Comparison of ENCODE assay signal across 11 cellular contexts in genomic region chr7:55553087-55553345, GRCh38. TPM values are rescaled to one million over a fixed set of nuclear protein-coding genes. Genes with fewer than 3 reads are reported as not detected.
DNase-seq lines count a peak whose midpoint lies in the region; TF ChIP-seq lines count a peak whose summit lies in the region.
"Had no signal": no experiment of that assay in that cellular context is flagged by ENCODE, and none has a peak within 500 bp of the region (broad histone marks: within the 10 kb centered on the region; RNA-seq: fewer than 3 reads in every experiment).

No MANE protein-coding gene starts in this region.

- DNase-seq in dorsolateral prefrontal cortex (no peak), osteoblast (ENCODE audit: insufficient read length, low spot score, missing footprints) (no peak), WERI-Rb-1 (no peak)
- DNase-seq in stimulated activated CD4-positive, alpha-beta T cell treated with anti-CD3 and anti-CD28 coated beads, Interleukin-1b, Interleukin-23, amount 100 ng/mL, for 48 hours, result no peak
- no peak for DNase-seq in activated CD4-positive, alpha-beta T cell treated with anti-CD3 and anti-CD28 coated beads for 4 hours
- no peak for DNase-seq in activated T-cell treated with anti-CD3 and anti-CD28 coated beads, Interleukin-2, amount 50 U/mL, for 48 hours
- DNase-seq: DMS153, Karpas-422, NCI-H2171 treated with DMSO at 0.1 percent for 48 hours had no signal

- H3K27ac ChIP-seq in BLaER1, result no peak overlapping the region
- peak overlapping the region; percentile 92 for H3K27ac ChIP-seq in OCI-LY1 (ENCODE audit: low read depth, low read length, poor library complexity, severe bottlenecking)
- H3K27ac ChIP-seq in dorsolateral prefrontal cortex, result peak overlapping the region in 36 of 59 donors; percentile 10 to 87 (median 52)
- H3K27ac ChIP-seq in osteoblast (ENCODE audit: low read depth, low read length), result peak overlapping the region; percentile 5
- no peak overlapping the region for H3K27ac ChIP-seq in WERI-Rb-1

- peaks cover 90% of the 10 kb centered on the region for H4K20me1 ChIP-seq in BLaER1
- no peaks in the 10 kb centered on the region for H4K20me1 ChIP-seq in OCI-LY1 (ENCODE audit: insufficient read depth, low read length)
- peaks cover 79% of the 10 kb centered on the region for H4K20me1 ChIP-seq in osteoblast (ENCODE audit: insufficient read depth, low read length)

- H3K9ac ChIP-seq in BLaER1, result no peak overlapping the region
- H3K9ac ChIP-seq in OCI-LY1 (ENCODE audit: low read length), result no peak overlapping the region

- H3K4me3 ChIP-seq in BLaER1 (no peak overlapping the region), OCI-LY1 (ENCODE audit: low read depth, low read length, poor library complexity, severe bottlenecking) (no peak overlapping the region), dorsolateral prefrontal cortex (peak overlapping the region in 26 of 59 donors; percentile 1 to 46 (median 21)), osteoblast (ENCODE audit: insufficient read depth, low read length) (no peak overlapping the region), WERI-Rb-1 (ENCODE audit: low read depth, low read length) (no peak overlapping the region)

- H3K27me3 ChIP-seq in BLaER1 (no peaks in the 10 kb centered on the region), OCI-LY1 (ENCODE audit: insufficient read depth, low read length) (no peaks in the 10 kb centered on the region), dorsolateral prefrontal cortex (no peaks in the 10 kb centered on the region), osteoblast (ENCODE audit: insufficient read depth, low read length) (no peaks in the 10 kb centered on the region), WERI-Rb-1 (ENCODE audit: insufficient read depth, low read depth, severe bottlenecking) (no peaks in the 10 kb centered on the region)

- H3K79me2 ChIP-seq in OCI-LY1 (ENCODE audit: insufficient read depth, low read length) (peaks cover 99% of the 10 kb centered on the region), osteoblast (ENCODE audit: insufficient read depth, low read length) (peaks cover 96% of the 10 kb centered on the region)

- no peaks in the 10 kb centered on the region for H3K9me2 ChIP-seq in OCI-LY1 (ENCODE audit: low read depth, low read length)

- peaks cover 7% of the 10 kb centered on the region for H3K9me3 ChIP-seq in BLaER1
- H3K9me3 ChIP-seq in OCI-LY1 (ENCODE audit: low read length), result no peaks in the 10 kb centered on the region
- no peaks in the 10 kb centered on the region for H3K9me3 ChIP-seq in osteoblast (ENCODE audit: low read depth, low read length)
- H3K9me3 ChIP-seq in WERI-Rb-1 (ENCODE audit: severe bottlenecking), result no peaks in the 10 kb centered on the region

- TF ChIP-seq CTCF in OCI-LY1 (IDR thresholded peaks at IDR 0.05; ENCODE audit: low read length), result no peak
- no peak for TF ChIP-seq CTCF in dorsolateral prefrontal cortex (IDR thresholded peaks at IDR 0.05 in 54 of 56, conservative IDR thresholded peaks at IDR 0.05 in 2 of 56; ENCODE audit: low read depth in 1 of 56, partially characterized antibody in 56 of 56)
- no peak for TF ChIP-seq CTCF in osteoblast (IDR thresholded peaks at IDR 0.05; ENCODE audit: extremely low read depth, low read depth, low read length)
- TF ChIP-seq CTCF in WERI-Rb-1 (IDR thresholded peaks at IDR 0.05; ENCODE audit: low read depth, low read length), result no peak

- H2AFZ ChIP-seq in OCI-LY1 (ENCODE audit: low read length) (no peak overlapping the region), osteoblast (ENCODE audit: low read length) (no peak overlapping the region)

- H3K4me1 ChIP-seq in BLaER1 (peaks cover 66% of the 10 kb centered on the region), OCI-LY1 (ENCODE audit: insufficient read depth, low read length, severe bottlenecking) (peaks cover 100% of the 10 kb centered on the region), osteoblast (ENCODE audit: insufficient read depth, low read length) (peaks cover 12% of the 10 kb centered on the region)

- H3F3A ChIP-seq in OCI-LY1 (ENCODE audit: insufficient read depth, low read length), result no peaks in the 10 kb centered on the region

- H3K36me3 ChIP-seq in BLaER1 (peaks cover 20% of the 10 kb centered on the region; the same call in 1 of the 2 replicates), OCI-LY1 (ENCODE audit: insufficient read depth, low read length) (peaks cover 27% of the 10 kb centered on the region; the same call in 1 of the 2 replicates), osteoblast (ENCODE audit: insufficient read depth, low read length) (no peaks in the 10 kb centered on the region), WERI-Rb-1 (peaks cover 8% of the 10 kb centered on the region; the same call in 1 of the 2 replicates)

- H3K4me2 ChIP-seq in BLaER1 (peak overlapping the region; percentile 45), OCI-LY1 (ENCODE audit: low read length) (no peak overlapping the region; the same call in 1 of the 2 replicates), osteoblast (ENCODE audit: insufficient read depth, low read length) (peak overlapping the region; percentile 29)

- intact Hi-C loops in dorsolateral prefrontal cortex (cut with DNase I), result loop anchor here in 1 of 2 donors (10.0 kb wide), 1 partner anchor 118 kb away; no protein-coding TSS in a partner anchor

RNA-seq across cellular contexts. Expression of gene VOPP1, which starts 19.3 kb away (rescaled TPM):
- total RNA-seq in dorsolateral prefrontal cortex, result 10 to 100 TPM; 43.2 to 95.6 (median 64.3) TPM
- 74.6 TPM in 2 replicates for total RNA-seq in osteoblast

Comparison
In these comparisons a context has a peak if more than half of its experiments do, and no peak if none do; other contexts are left out.
1. H3K27ac ChIP-seq: peak in OCI-LY1 (single experiment), dorsolateral prefrontal cortex (36 of 59) and osteoblast (single experiment); none in BLaER1 (single experiment) and WERI-Rb-1 (single experiment).